In the genomic region with DNA sequence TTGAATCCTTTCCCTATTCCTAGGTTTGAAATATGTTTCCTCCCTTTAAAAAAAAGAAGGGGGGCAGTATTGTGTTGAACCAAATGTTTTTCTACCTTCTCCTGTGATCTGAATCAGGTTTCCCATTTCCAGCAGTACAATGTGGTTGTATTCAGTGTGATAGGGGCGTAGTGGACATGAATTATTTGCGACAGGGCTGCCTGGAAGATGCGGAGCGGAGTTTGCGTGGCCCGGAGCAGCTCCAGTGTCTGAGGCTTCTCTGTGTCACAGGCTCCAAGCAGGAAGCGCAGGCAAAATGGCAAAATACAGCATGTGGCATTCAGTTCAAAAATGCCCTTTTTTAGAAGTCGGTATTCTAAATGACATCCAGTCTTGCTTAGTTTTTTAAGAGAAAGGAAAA, we compare ENCODE assay signal across 8 cellular contexts.
DNase-seq lines count a peak whose midpoint lies in the region; ATAC-seq, FAIRE-seq and TF ChIP-seq lines count a peak whose summit lies in the region.

No MANE protein-coding gene starts in this region.

- peak; percentile 18 for FAIRE-seq in GM12878 (lab: Jason Lieb, UNC)

- H3K36me3 ChIP-seq in GM12878 (ENCODE audit: control insufficient read depth in 2 of 2, insufficient read depth in 2 of 2, low read length in 1 of 2): no peaks in the 10 kb centered on the region

- TF ChIP-seq POLR2A in GM12878 (IDR thresholded peaks at IDR 0.05; ENCODE audit: low read depth, low read length): no peak

- RAD21 ChIA-PET in GM12878 (lab: Charles Lee; ENCODE audit: unreplicated experiment): interaction anchor here (0.6 kb wide), 1 partner anchor 204 kb away, joined by 3 read pairs; no protein-coding TSS in a partner anchor

- peak; percentile 87 for DNase-seq in DMS114 treated with DMSO at 0.1 percent for 48 hours (lab: John Stamatoyannopoulos, UW; ENCODE audit: unreplicated experiment)
- DNase-seq in HEK293T (ENCODE audit: extremely low spot score): peak; percentile 74
- DNase-seq in NCI-H187 (lab: John Stamatoyannopoulos, UW): peak; percentile 72 to 79
- DNase-seq in T-helper 2 cell: peak; percentile 21 to 92 (median 62)
- peak; percentile 50 for DNase-seq in GM12878 (ENCODE audit: low read depth, low spot score)
- DNase-seq in hypothalamus (lab: John Stamatoyannopoulos, UW): peak; percentile 14 to 96 (median 76)
- DNase-seq in retina: peak; percentile 96

- intact Hi-C loops in GM12878 (cut with micrococcal nuclease; ENCODE audit: unreplicated experiment): loop anchor here (1.0 kb wide), 1 partner anchor 205 kb away; a partner anchor contains a TSS

- H3K9ac ChIP-seq in GM12878 (ENCODE audit: control insufficient read depth, insufficient read depth, low read length): peak overlapping the region; percentile 47; the same call in 1 of the 2 replicates

- WGBS in GM12878 (ENCODE audit: insufficient coverage, insufficient replicate concordance, low lambda C conversion rate, missing lambda C conversion rate): 0% methylated on average over 8 of the region's 8 CpGs

- no peak for TF ChIP-seq EP300 in GM12878 (IDR thresholded peaks at IDR 0.05; ENCODE audit: borderline replicate concordance in 1 of 2, control insufficient read depth in 1 of 2, low read depth in 2 of 2, low read length in 2 of 2)

- no peak for TF ChIP-seq CTCF in GM12878 (IDR thresholded peaks at IDR 0.05 in 2 of 3, conservative IDR thresholded peaks at IDR 0.05 in 1 of 3; ENCODE audit: control insufficient read depth in 2 of 3, extremely low read depth in 1 of 3, insufficient read depth in 1 of 3, low read depth in 3 of 3, low read length in 3 of 3)

- peaks cover 14% of the 10 kb centered on the region for H3K4me1 ChIP-seq in GM12878 (ENCODE audit: control insufficient read depth, insufficient read depth, low read length)

- H3K4me2 ChIP-seq in GM12878 (ENCODE audit: control insufficient read depth, insufficient read depth): peak overlapping the region; percentile 92

- SMC1A ChIA-PET in GM12878 (lab: Charles Lee; ENCODE audit: uncharacterized antibody, unreplicated experiment): interaction anchor here (0.6 kb wide), 1 partner anchor 335 kb away, joined by 3 read pairs; no protein-coding TSS in a partner anchor

- no peaks in the 10 kb centered on the region for H3K79me2 ChIP-seq in GM12878 (ENCODE audit: control insufficient read depth, insufficient read depth, low read length)

- no peaks in the 10 kb centered on the region for H3K27me3 ChIP-seq in GM12878 (replicated peaks in 1 of 2; ENCODE audit: control insufficient read depth in 2 of 2, insufficient read depth in 2 of 2, low read length in 1 of 2)

- no peak overlapping the region for H3K27ac ChIP-seq in GM12878 (ENCODE audit: control insufficient read depth, insufficient read depth)

- no TSS peak for BruUV-seq in GM12878 (replicated peaks; lab: Mats Ljungman, UMichigan)

- H2AFZ ChIP-seq in GM12878 (ENCODE audit: control insufficient read depth, low read depth, low read length): peak overlapping the region; percentile 83

- no peaks in the 10 kb centered on the region for H4K20me1 ChIP-seq in GM12878 (ENCODE audit: control insufficient read depth, insufficient read depth)

- CTCF ChIA-PET in HEK293T (lab: Yijun Ruan, JAX) (interaction anchor here (0.6 kb wide), 1 partner anchor 212 kb away, joined by 3 read pairs; no protein-coding TSS in a partner anchor), GM12878 (lab: Yijun Ruan, JAX) (no interaction called here)

- no peaks in the 10 kb centered on the region for H3K9me3 ChIP-seq in GM12878 (replicated peaks; ENCODE audit: control insufficient read depth, insufficient read depth, low read length)

- in situ Hi-C loops in GM12878 (cut with MboI): no loop called here

- ATAC-seq in GM12878: peak; percentile 75
- ATAC-seq in GM18520 (IDR thresholded peaks at IDR 0.05; ENCODE audit: unreplicated experiment): no peak

- peak overlapping the region; percentile 77 for H3K4me3 ChIP-seq in GM12878

- POLR2A ChIA-PET in HEK293T (lab: Yijun Ruan, JAX): no interaction called here
- POLR2A ChIA-PET in GM12878 (lab: Charles Lee): no interaction called here

- no peak for TF ChIP-seq RAD21 in GM12878 (IDR thresholded peaks at IDR 0.05; ENCODE audit: insufficient read depth, low read depth, low read length)

TF ChIP-seq in HEK293T, 16 proteins besides CTCF, POLR2A, EP300 and RAD21:
- TF ChIP-seq NFRKB (IDR thresholded peaks at IDR 0.05) (no peak), HDGF (IDR thresholded peaks at IDR 0.05; ENCODE audit: borderline replicate concordance) (no peak), L3MBTL2 (conservative IDR thresholded peaks at IDR 0.05) (no peak), SP1 (IDR thresholded peaks at IDR 0.05) (no peak), FOXA1 (IDR thresholded peaks at IDR 0.05) (no peak), CTBP1 (IDR thresholded peaks at IDR 0.05; ENCODE audit: borderline replicate concordance) (no peak), ARNT (IDR thresholded peaks at IDR 0.05) (0 out of 2 replicates have a peak, but pooled peaks have one; percentile 29), BHLHE40 (IDR thresholded peaks at IDR 0.05; ENCODE audit: borderline replicate concordance) (no peak), ELF4 (IDR thresholded peaks at IDR 0.05) (peak; percentile 33; the same call in 1 of the 2 replicates), ZNF384 (IDR thresholded peaks at IDR 0.05) (no peak), LEF1 (IDR thresholded peaks at IDR 0.05; ENCODE audit: borderline replicate concordance) (no peak), TARDBP (IDR thresholded peaks at IDR 0.05) (no peak), SUZ12 (IDR thresholded peaks at IDR 0.05) (no peak)
- TF ChIP-seq, protein P1, sequence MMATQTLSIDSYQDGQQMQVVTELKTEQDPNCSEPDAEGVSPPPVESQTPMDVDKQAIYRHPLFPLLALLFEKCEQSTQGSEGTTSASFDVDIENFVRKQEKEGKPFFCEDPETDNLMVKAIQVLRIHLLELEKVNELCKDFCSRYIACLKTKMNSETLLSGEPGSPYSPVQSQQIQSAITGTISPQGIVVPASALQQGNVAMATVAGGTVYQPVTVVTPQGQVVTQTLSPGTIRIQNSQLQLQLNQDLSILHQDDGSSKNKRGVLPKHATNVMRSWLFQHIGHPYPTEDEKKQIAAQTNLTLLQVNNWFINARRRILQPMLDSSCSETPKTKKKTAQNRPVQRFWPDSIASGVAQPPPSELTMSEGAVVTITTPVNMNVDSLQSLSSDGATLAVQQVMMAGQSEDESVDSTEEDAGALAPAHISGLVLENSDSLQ (IDR thresholded peaks at IDR 0.05): peak; percentile 97

TF ChIP-seq in GM12878, 131 proteins besides CTCF, POLR2A, EP300 and RAD21 (continues in another document):
- TF ChIP-seq YY1 (IDR thresholded peaks at IDR 0.05; ENCODE audit: low read depth, low read length): peak; percentile 71
- TF ChIP-seq, protein P2, sequence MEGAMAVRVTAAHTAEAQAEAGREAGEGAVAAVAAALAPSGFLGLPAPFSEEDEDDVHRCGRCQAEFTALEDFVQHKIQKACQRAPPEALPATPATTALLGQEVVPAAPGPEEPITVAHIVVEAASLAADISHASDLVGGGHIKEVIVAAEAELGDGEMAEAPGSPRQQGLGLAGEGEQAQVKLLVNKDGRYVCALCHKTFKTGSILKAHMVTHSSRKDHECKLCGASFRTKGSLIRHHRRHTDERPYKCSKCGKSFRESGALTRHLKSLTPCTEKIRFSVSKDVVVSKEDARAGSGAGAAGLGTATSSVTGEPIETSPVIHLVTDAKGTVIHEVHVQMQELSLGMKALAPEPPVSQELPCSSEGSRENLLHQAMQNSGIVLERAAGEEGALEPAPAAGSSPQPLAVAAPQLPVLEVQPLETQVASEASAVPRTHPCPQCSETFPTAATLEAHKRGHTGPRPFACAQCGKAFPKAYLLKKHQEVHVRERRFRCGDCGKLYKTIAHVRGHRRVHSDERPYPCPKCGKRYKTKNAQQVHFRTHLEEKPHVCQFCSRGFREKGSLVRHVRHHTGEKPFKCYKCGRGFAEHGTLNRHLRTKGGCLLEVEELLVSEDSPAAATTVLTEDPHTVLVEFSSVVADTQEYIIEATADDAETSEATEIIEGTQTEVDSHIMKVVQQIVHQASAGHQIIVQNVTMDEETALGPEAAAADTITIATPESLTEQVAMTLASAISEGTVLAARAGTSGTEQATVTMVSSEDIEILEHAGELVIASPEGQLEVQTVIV (IDR thresholded peaks at IDR 0.05; ENCODE audit: borderline replicate concordance, partially characterized antibody): peak; percentile 34
- TF ChIP-seq CREB1 (IDR thresholded peaks at IDR 0.05; ENCODE audit: low read depth): 0 out of 2 replicates have a peak, but pooled peaks have one; percentile 45
- TF ChIP-seq, protein P3, sequence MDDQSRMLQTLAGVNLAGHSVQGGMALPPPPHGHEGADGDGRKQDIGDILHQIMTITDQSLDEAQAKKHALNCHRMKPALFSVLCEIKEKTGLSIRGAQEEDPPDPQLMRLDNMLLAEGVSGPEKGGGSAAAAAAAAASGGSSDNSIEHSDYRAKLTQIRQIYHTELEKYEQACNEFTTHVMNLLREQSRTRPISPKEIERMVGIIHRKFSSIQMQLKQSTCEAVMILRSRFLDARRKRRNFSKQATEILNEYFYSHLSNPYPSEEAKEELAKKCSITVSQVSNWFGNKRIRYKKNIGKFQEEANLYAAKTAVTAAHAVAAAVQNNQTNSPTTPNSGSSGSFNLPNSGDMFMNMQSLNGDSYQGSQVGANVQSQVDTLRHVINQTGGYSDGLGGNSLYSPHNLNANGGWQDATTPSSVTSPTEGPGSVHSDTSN (IDR thresholded peaks at IDR 0.05; ENCODE audit: insufficient replicate concordance, low read depth, low read length): peak; percentile 36
- TF ChIP-seq CEBPB (IDR thresholded peaks at IDR 0.05; ENCODE audit: borderline replicate concordance in 1 of 2, low read depth in 2 of 2, low read length in 2 of 2): no peak
- TF ChIP-seq POLR2AphosphoS2 (IDR thresholded peaks at IDR 0.05; ENCODE audit: low read depth, low read length): no peak
- TF ChIP-seq, protein P1 (IDR thresholded peaks at IDR 0.05): peak; percentile 63
- peak; percentile 78; the same call in 1 of the 3 replicates for TF ChIP-seq POU2F2 (IDR thresholded peaks at IDR 0.05; ENCODE audit: borderline replicate concordance, low read depth, low read length)
- TF ChIP-seq EGR1 (IDR thresholded peaks at IDR 0.05; ENCODE audit: borderline replicate concordance in 1 of 2, low read depth in 2 of 2, low read length in 2 of 2): peak in 1 of 2 experiments; percentile 79; a peak in 1 of 3 replicates
